Comparison of ENCODE assay signal across 8 cellular contexts in genomic region chr6:158205220-158205944, GRCh38. TPM values are rescaled to one million over a fixed set of nuclear protein-coding genes. Genes with fewer than 3 reads are reported as not detected.
DNase-seq lines count a peak whose midpoint lies in the region; ATAC-seq and TF ChIP-seq lines count a peak whose summit lies in the region.

No MANE protein-coding gene starts in this region.

- H3K4me3 ChIP-seq in epithelial cell of proximal tubule (ENCODE audit: low read depth, low read length): no peak overlapping the region
- no peak overlapping the region for H3K4me3 ChIP-seq in trophoblast cell (ENCODE audit: low read depth, low read length)

- H4K91ac ChIP-seq in trophoblast cell (ENCODE audit: low read depth, low read length): no peak overlapping the region

- no peaks in the 10 kb centered on the region for H3K27me3 ChIP-seq in trophoblast cell (ENCODE audit: insufficient read depth, low read length)

- no CpG with 5 or more reads among the region's 12 CpGs for WGBS in trophoblast cell (ENCODE audit: extremely low coverage, insufficient coverage, insufficient read length)

- peaks cover 3% of the 10 kb centered on the region for H3K79me1 ChIP-seq in trophoblast cell (ENCODE audit: low read length)

- H3K4me2 ChIP-seq in trophoblast cell (ENCODE audit: low read length): no peak overlapping the region

- H3K4me1 ChIP-seq in trophoblast cell (ENCODE audit: control insufficient read depth in 1 of 2, insufficient read depth in 2 of 2, low read length in 2 of 2): peaks cover 4% of the 10 kb centered on the region in 2 experiments

- H4K8ac ChIP-seq in trophoblast cell (ENCODE audit: low read depth, low read length): no peak overlapping the region

- no peak overlapping the region for H2AFZ ChIP-seq in trophoblast cell (ENCODE audit: insufficient read depth, low read length, poor library complexity)

- peak overlapping the region; percentile 57 for H2AK5ac ChIP-seq in trophoblast cell (ENCODE audit: low read length)

- no peak overlapping the region for H3K9ac ChIP-seq in trophoblast cell (ENCODE audit: low read length)

- H3K14ac ChIP-seq in trophoblast cell (ENCODE audit: low read length): peak overlapping the region; percentile 34

- peak overlapping the region; percentile 73 for H2BK120ac ChIP-seq in trophoblast cell (ENCODE audit: insufficient read depth, low read length, poor library complexity)

- no peaks in the 10 kb centered on the region for H3K36me3 ChIP-seq in trophoblast cell (ENCODE audit: control insufficient read depth in 1 of 2, insufficient read depth in 2 of 2, low read length in 2 of 2)

- H3K79me2 ChIP-seq in trophoblast cell (ENCODE audit: control insufficient read depth, insufficient read depth, low read length, poor library complexity): no peaks in the 10 kb centered on the region

- DNase-seq in NCI-H2107 treated with DMSO at 0.1 percent for 48 hours (lab: John Stamatoyannopoulos, UW; ENCODE audit: unreplicated experiment) (peak; percentile 18), NCI-H2107 (lab: John Stamatoyannopoulos, UW) (no peak), NCI-H69 (lab: John Stamatoyannopoulos, UW) (peak; percentile 50), epithelial cell of proximal tubule (ENCODE audit: low read depth) (no peak), trophoblast cell (peak; percentile 26 to 70), NCI-H1105 treated with DMSO at 0.1 percent for 48 hours (lab: John Stamatoyannopoulos, UW) (no peak), NCI-H2196 treated with DMSO at 0.1 percent for 48 hours (lab: John Stamatoyannopoulos, UW; ENCODE audit: unreplicated experiment) (no peak)

- H3K23ac ChIP-seq in trophoblast cell (ENCODE audit: low read length): no peak overlapping the region

- peak overlapping the region; percentile 39 for H3K18ac ChIP-seq in trophoblast cell (ENCODE audit: low read length)

- H3K4ac ChIP-seq in trophoblast cell (ENCODE audit: low read depth, low read length): no peak overlapping the region

- no peak overlapping the region for H3K27ac ChIP-seq in trophoblast cell (ENCODE audit: low read depth, low read length)

- no peak overlapping the region for H2BK5ac ChIP-seq in trophoblast cell (ENCODE audit: low read depth, low read length, poor library complexity)

- ATAC-seq in HG02852 (IDR thresholded peaks at IDR 0.05; ENCODE audit: unreplicated experiment): no peak

- TF ChIP-seq CTCF in epithelial cell of proximal tubule (conservative IDR thresholded peaks at IDR 0.05; ENCODE audit: low read depth, low read length): peak; percentile 84

- H4K12ac ChIP-seq in trophoblast cell (ENCODE audit: low read depth, low read length): no peak overlapping the region

- no peak overlapping the region for H2BK12ac ChIP-seq in trophoblast cell (ENCODE audit: low read length)

- H3K9me3 ChIP-seq in trophoblast cell (ENCODE audit: insufficient read depth, low read depth, low read length): no peaks in the 10 kb centered on the region

RNA-seq across cellular contexts. Expression of gene GTF2H5, which starts 37.2 kb away (rescaled TPM):
- total RNA-seq in epithelial cell of proximal tubule: 4.2 and 7.7 TPM in 2 replicates
- 35.9 and 37.4 TPM in 2 replicates for polyA plus RNA-seq in trophoblast cell (2013)

RNA-seq across cellular contexts. Expression of gene SERAC1, which starts 37.3 kb away (rescaled TPM):
- total RNA-seq in epithelial cell of proximal tubule: 5.1 and 7.5 TPM in 2 replicates
- polyA plus RNA-seq in trophoblast cell (2013): 4.9 and 5.2 TPM in 2 replicates

Comparison
In these comparisons a context has a peak if more than half of its experiments do, and no peak if none do; other contexts are left out.
1. DNase-seq: peak in NCI-H2107 treated with DMSO at 0.1 percent for 48 hours (single experiment), NCI-H69 (single experiment) and trophoblast cell (2 of 2); none in NCI-H2107 (single experiment), epithelial cell of proximal tubule (single experiment), NCI-H1105 treated with DMSO at 0.1 percent for 48 hours (single experiment) and NCI-H2196 treated with DMSO at 0.1 percent for 48 hours (single experiment).